7 cellular contexts compared by ENCODE assay signal in genomic region chr22:42716649-42717127, GRCh38. TPM values are rescaled to one million over a fixed set of nuclear protein-coding genes. Genes with fewer than 3 reads are reported as not detected.
DNase-seq lines count a peak whose midpoint lies in the region; ATAC-seq and TF ChIP-seq lines count a peak whose summit lies in the region.

No MANE protein-coding gene starts in this region.

- no peaks in the 10 kb centered on the region for H4K20me1 ChIP-seq in OCI-LY3 (ENCODE audit: insufficient read depth, low read length)

- H3K27ac Mint-ChIP-seq in activated naive CD4-positive, alpha-beta T cell treated with anti-CD3 and anti-CD28 coated beads, Interleukin-2, amount 50 U/mL, for 72 hours = no peak overlapping the region

- H3K4me3 ChIP-seq in OCI-LY3 (ENCODE audit: low read length) (peak overlapping the region; percentile 7; the same call in 1 of the 2 replicates), skeletal muscle tissue (ENCODE audit: low read length in 3 of 3) (no peak overlapping the region)

- no peaks in the 10 kb centered on the region for H3K79me2 ChIP-seq in OCI-LY3 (ENCODE audit: low read length)

- no peaks in the 10 kb centered on the region for H3K9me3 ChIP-seq in OCI-LY3 (ENCODE audit: insufficient read depth, low read length)
- no peaks in the 10 kb centered on the region for H3K9me3 ChIP-seq in skeletal muscle tissue (ENCODE audit: control insufficient read depth in 3 of 3, low read length in 3 of 3)

- H2AFZ ChIP-seq in OCI-LY3 (ENCODE audit: low read depth, low read length) = peak overlapping the region; percentile 19

- H3K27me3 ChIP-seq in OCI-LY3 (ENCODE audit: low read depth, low read length) (no peaks in the 10 kb centered on the region; the same call in 1 of the 2 replicates), skeletal muscle tissue (ENCODE audit: control insufficient read depth in 3 of 3, insufficient read depth in 3 of 3, low read length in 3 of 3) (no peaks in the 10 kb centered on the region)

- H3K9ac ChIP-seq in OCI-LY3 (ENCODE audit: low read length) (peak overlapping the region; percentile 26; the same call in 1 of the 2 replicates), skeletal muscle tissue (ENCODE audit: low read depth in 1 of 3, low read length in 3 of 3) (peak overlapping the region in 1 of 3 donors; percentile 37)

- peak overlapping the region; percentile 55 for H3K4me2 ChIP-seq in OCI-LY3 (ENCODE audit: low read length)

- TF ChIP-seq CTCF in OCI-LY3 (IDR thresholded peaks at IDR 0.05; ENCODE audit: low read depth, low read length) = no peak

- DNase-seq in nucleus accumbens (lab: John Stamatoyannopoulos, UW) (no peak), DMS 273 (lab: John Stamatoyannopoulos, UW; ENCODE audit: unreplicated experiment) (no peak)
- DNase-seq in activated naive CD4-positive, alpha-beta T cell treated with anti-CD3 and anti-CD28 coated beads, Interleukin-2, amount 50 U/mL, for 72 hours (ENCODE audit: low spot score in 2 of 2) = no peak

- peaks cover 7 to 17% of the 10 kb centered on the region in 2 donors for H3K36me3 Mint-ChIP-seq in activated naive CD4-positive, alpha-beta T cell treated with anti-CD3 and anti-CD28 coated beads, Interleukin-2, amount 50 U/mL, for 72 hours

- H3K36me3 ChIP-seq in OCI-LY3 (replicated peaks; ENCODE audit: low read depth, low read length) (no peaks in the 10 kb centered on the region), skeletal muscle tissue (ENCODE audit: control insufficient read depth in 3 of 3, insufficient read depth in 3 of 3, low read length in 3 of 3) (peaks cover 0 to 2% (median 2%) of the 10 kb centered on the region in 3 donors)

- H3K27ac ChIP-seq in OCI-LY3 (ENCODE audit: low read length) = peak overlapping the region; percentile 24; the same call in 1 of the 2 replicates
- H3K27ac ChIP-seq in skeletal muscle tissue (ENCODE audit: low read depth, low read length) = peak overlapping the region; percentile 62

- H3K4me1 ChIP-seq in OCI-LY3 (ENCODE audit: low read length) (peaks cover 23% of the 10 kb centered on the region), skeletal muscle tissue (ENCODE audit: control insufficient read depth in 3 of 3, insufficient read depth in 3 of 3, low read length in 3 of 3) (peaks cover 33 to 44% (median 35%) of the 10 kb centered on the region in 3 donors)

- H3K9me3 Mint-ChIP-seq in activated naive CD4-positive, alpha-beta T cell treated with anti-CD3 and anti-CD28 coated beads, Interleukin-2, amount 50 U/mL, for 72 hours = no peaks in the 10 kb centered on the region

- ATAC-seq in GM18868 (IDR thresholded peaks at IDR 0.05; ENCODE audit: unreplicated experiment) (peak; percentile 52), HG02588 (IDR thresholded peaks at IDR 0.05; ENCODE audit: unreplicated experiment) (peak; percentile 36)
- no peak for ATAC-seq in activated naive CD4-positive, alpha-beta T cell treated with anti-CD3 and anti-CD28 coated beads, Interleukin-2, amount 50 U/mL, for 72 hours

RNA-seq across cellular contexts. Expression of gene A4GALT, which starts 4.0 kb away (rescaled TPM):
- total RNA-seq in skeletal muscle tissue = 18.3 TPM
- total RNA-seq in activated naive CD4-positive, alpha-beta T cell treated with anti-CD3 and anti-CD28 coated beads, Interleukin-2, amount 50 U/mL, for 72 hours = under 1 TPM in 1 of 2 donors, not detected in 1; 0.16 TPM

Comparison
In these comparisons a context has a peak if more than half of its experiments do, and no peak if none do; other contexts are left out.
1. ATAC-seq: peak in GM18868 (single experiment) and HG02588 (single experiment); none in activated naive CD4-positive, alpha-beta T cell treated with anti-CD3 and anti-CD28 coated beads, Interleukin-2, amount 50 U/mL, for 72 hours (0 of 2).
2. RNA of gene A4GALT, which starts 4.0 kb away (total RNA-seq): 18.3 TPM in skeletal muscle tissue (single experiment); 0.16 TPM in activated naive CD4-positive, alpha-beta T cell treated with anti-CD3 and anti-CD28 coated beads, Interleukin-2, amount 50 U/mL, for 72 hours; every median in the first group is over 10 times any median in the second.